Comparison of ENCODE assay signal across 15 cellular contexts in genomic region chr3:5071061-5071460, GRCh38. TPM values are rescaled to one million over a fixed set of nuclear protein-coding genes. Genes with fewer than 3 reads are reported as not detected.
DNase-seq lines count a peak whose midpoint lies in the region; ATAC-seq, FAIRE-seq and TF ChIP-seq lines count a peak whose summit lies in the region.
"Had no signal": no experiment of that assay in that cellular context is flagged by ENCODE, and none has a peak within 500 bp of the region (broad histone marks: within the 10 kb centered on the region; RNA-seq: fewer than 3 reads in every experiment).

No MANE protein-coding gene starts in this region.

- no peak overlapping the region for H2BK5ac ChIP-seq in IMR-90 (ENCODE audit: low read depth, low read length, poor library complexity, severe bottlenecking)

- TF ChIP-seq POLR2A in IMR-90 (IDR thresholded peaks at IDR 0.05; ENCODE audit: low read depth, low read length) = no peak
- TF ChIP-seq POLR2A in GM12878 (IDR thresholded peaks at IDR 0.05; ENCODE audit: low read depth, low read length) = no peak

- ATAC-seq in IMR-90 (ENCODE audit: low read depth) (peak; percentile 67), GM12878 (peak; percentile 43; the same call in 2 of the 3 replicates), HG03460 (IDR thresholded peaks at IDR 0.05; ENCODE audit: unreplicated experiment) (no peak), GM18873 (IDR thresholded peaks at IDR 0.05; ENCODE audit: low FRiP score, unreplicated experiment) (no peak)
- ATAC-seq: T-cell had no signal

- H3K9me3 ChIP-seq in IMR-90 (ENCODE audit: control insufficient read depth, insufficient read depth, low read length) (no peaks in the 10 kb centered on the region), GM12878 (replicated peaks; ENCODE audit: control insufficient read depth, insufficient read depth, low read length) (no peaks in the 10 kb centered on the region), keratinocyte (ENCODE audit: control insufficient read depth, low read depth, low read length) (no peaks in the 10 kb centered on the region)
- H3K9me3 ChIP-seq: BLaER1 had no signal

- no peak overlapping the region for H2BK15ac ChIP-seq in IMR-90 (ENCODE audit: low read depth, low read length)

- peak overlapping the region; percentile 4 for H2AFZ ChIP-seq in ACC112 (ENCODE audit: low read length, unreplicated experiment)
- no peak overlapping the region for H2AFZ ChIP-seq in IMR-90 (replicated peaks; ENCODE audit: low read length, poor library complexity)
- H2AFZ ChIP-seq in GM12878 (ENCODE audit: control insufficient read depth, low read depth, low read length) = no peak overlapping the region
- no peak overlapping the region for H2AFZ ChIP-seq in keratinocyte (ENCODE audit: control insufficient read depth, low read length)

- H3K27ac ChIP-seq in ACC112 (ENCODE audit: low read depth, low read length) = no peak overlapping the region
- no peak overlapping the region for H3K27ac ChIP-seq in IMR-90 (ENCODE audit: insufficient read depth, low read length)
- no peak overlapping the region for H3K27ac ChIP-seq in GM12878 (ENCODE audit: control insufficient read depth, insufficient read depth)
- no peak overlapping the region for H3K27ac ChIP-seq in keratinocyte (ENCODE audit: control insufficient read depth, insufficient read depth, low read length)
- H3K27ac ChIP-seq: BLaER1 had no signal

- H4K20me1 ChIP-seq in IMR-90 (ENCODE audit: insufficient read depth, low read length) (no peaks in the 10 kb centered on the region), GM12878 (ENCODE audit: control insufficient read depth, insufficient read depth) (no peaks in the 10 kb centered on the region), keratinocyte (ENCODE audit: control insufficient read depth, extremely low read depth, insufficient read depth, low read length) (no peaks in the 10 kb centered on the region)
- H4K20me1 ChIP-seq: BLaER1 had no signal

- no peak for TF ChIP-seq EP300 in GM12878 (IDR thresholded peaks at IDR 0.05; ENCODE audit: borderline replicate concordance in 1 of 2, control insufficient read depth in 1 of 2, low read depth in 2 of 2, low read length in 2 of 2)

- H4K91ac ChIP-seq in IMR-90 (ENCODE audit: insufficient read depth, low read depth, low read length) = no peak overlapping the region

- H2AK9ac ChIP-seq in IMR-90 (replicated peaks; ENCODE audit: low read depth, low read length, poor library complexity) = no peak overlapping the region

- H3K18ac ChIP-seq in IMR-90 (ENCODE audit: low read depth, low read length) = no peak overlapping the region

- CTCF ChIA-PET in IMR-90 (lab: Yijun Ruan, JAX) (no interaction called here), GM12878 (lab: Yijun Ruan, JAX) (no interaction called here)

- FAIRE-seq in GM12878 (lab: Jason Lieb, UNC) = no peak
- no peak for FAIRE-seq in keratinocyte (lab: Jason Lieb, UNC)
- FAIRE-seq: endometrium had no signal

- intact Hi-C loops in IMR-90 (cut with micrococcal nuclease) (no loop called here), GM12878 (cut with micrococcal nuclease; ENCODE audit: unreplicated experiment) (no loop called here)

- no peaks in the 10 kb centered on the region for H3K9me1 ChIP-seq in IMR-90 (ENCODE audit: insufficient read depth, low read length)
- H3K9me1 ChIP-seq in keratinocyte (ENCODE audit: control insufficient read depth, extremely low read depth, insufficient read depth, low read length) = no peaks in the 10 kb centered on the region

- in situ Hi-C loops in IMR-90 (cut with MboI; ENCODE audit: low sequenced_read_pairs) (loop anchor here (25.0 kb wide), 1 partner anchor 759 kb away; the partner anchor contains the start of gene SETMAR), GM12878 (cut with MboI) (no loop called here)

- H3K9ac ChIP-seq in IMR-90 (ENCODE audit: low read depth, low read length) = no peak overlapping the region
- H3K9ac ChIP-seq in GM12878 (ENCODE audit: control insufficient read depth, insufficient read depth, low read length) = no peak overlapping the region
- no peak overlapping the region for H3K9ac ChIP-seq in keratinocyte (ENCODE audit: control insufficient read depth, extremely low read depth, insufficient read depth, low read length)
- H3K9ac ChIP-seq: BLaER1 had no signal

- RAD21 ChIA-PET in GM12878 (lab: Charles Lee; ENCODE audit: unreplicated experiment) = no interaction called here

- POLR2A ChIA-PET in IMR-90 (lab: Charles Lee; ENCODE audit: unreplicated experiment) = no interaction called here
- POLR2A ChIA-PET in GM12878 (lab: Charles Lee) = no interaction called here

- no peak overlapping the region for H2AK5ac ChIP-seq in IMR-90 (ENCODE audit: low read depth, low read length)

- no peak overlapping the region for H4K5ac ChIP-seq in IMR-90 (ENCODE audit: low read depth, low read length)

- no peak overlapping the region for H3K23ac ChIP-seq in IMR-90 (ENCODE audit: low read depth, low read length)

- H2BK120ac ChIP-seq in IMR-90 (ENCODE audit: low read depth, low read length) = no peak overlapping the region

- H4K8ac ChIP-seq in IMR-90 (ENCODE audit: low read depth in 2 of 2, low read length in 2 of 2) = no peak overlapping the region

- SMC1A ChIA-PET in GM12878 (lab: Charles Lee; ENCODE audit: uncharacterized antibody, unreplicated experiment) = no interaction called here

- H3K4ac ChIP-seq in IMR-90 (ENCODE audit: low read depth, low read length) = no peak overlapping the region

- H2BK20ac ChIP-seq in IMR-90 (ENCODE audit: low read depth, low read length) = no peak overlapping the region

- H3K56ac ChIP-seq in IMR-90 (ENCODE audit: extremely low read depth, insufficient read depth, low read length) = no peak overlapping the region

- H3K4me3 ChIP-seq in ACC112 (ENCODE audit: low read depth, low read length) = no peak overlapping the region
- H3K4me3 ChIP-seq in IMR-90 (ENCODE audit: insufficient read depth, low read depth, low read length) = no peak overlapping the region
- no peak overlapping the region for H3K4me3 ChIP-seq in GM12878
- no peak overlapping the region for H3K4me3 ChIP-seq in keratinocyte (ENCODE audit: control insufficient read depth in 2 of 3, extremely low read depth in 1 of 3, insufficient read depth in 2 of 3, low read depth in 1 of 3, low read length in 3 of 3)
- H3K4me3 ChIP-seq: BLaER1 had no signal

- H3K4me2 ChIP-seq in IMR-90 (ENCODE audit: low read depth, low read length) = no peak overlapping the region
- H3K4me2 ChIP-seq in GM12878 (ENCODE audit: control insufficient read depth, insufficient read depth) = no peak overlapping the region
- peak overlapping the region; percentile 37 for H3K4me2 ChIP-seq in keratinocyte (ENCODE audit: control insufficient read depth, extremely low read depth, insufficient read depth, low read depth, low read length)
- H3K4me2 ChIP-seq: BLaER1 had no signal

- DNase-seq in IMR-90 (peak; percentile 49), GM12878 (ENCODE audit: low read depth, low spot score) (no peak), keratinocyte (ENCODE audit: low read depth, low spot score) (no peak), medulla oblongata (ENCODE audit: extremely low spot score) (no peak), cerebellar cortex (ENCODE audit: low spot score) (no peak)
- DNase-seq: activated CD4-positive, alpha-beta memory T cell treated with anti-CD3 and anti-CD28 coated beads, Interleukin-2, amount 10 ng/mL, durations not matched to agents 7 days and 5 days; MM.1S; NCI-H748 treated with DMSO at 0.1 percent for 48 hours; stimulated activated naive CD4-positive, alpha-beta T cell; T-cell had no signal

- H3K36me3 ChIP-seq in ACC112 (ENCODE audit: insufficient read depth, low read length) (no peaks in the 10 kb centered on the region), IMR-90 (ENCODE audit: control insufficient read depth, insufficient read depth, low read length) (no peaks in the 10 kb centered on the region), GM12878 (ENCODE audit: control insufficient read depth in 2 of 2, insufficient read depth in 2 of 2, low read length in 1 of 2) (no peaks in the 10 kb centered on the region), keratinocyte (ENCODE audit: control insufficient read depth in 2 of 2, extremely low read depth in 1 of 2, insufficient read depth in 2 of 2, low read length in 2 of 2) (no peaks in the 10 kb centered on the region)
- H3K36me3 ChIP-seq: BLaER1 had no signal

- peaks cover 4% of the 10 kb centered on the region; the same call in 1 of the 2 replicates for H3K27me3 ChIP-seq in ACC112 (ENCODE audit: insufficient read depth, low read length)
- H3K27me3 ChIP-seq in IMR-90 (ENCODE audit: control insufficient read depth, insufficient read depth, low read length) = peaks cover 20% of the 10 kb centered on the region
- H3K27me3 ChIP-seq in GM12878 (replicated peaks in 1 of 2; ENCODE audit: control insufficient read depth in 2 of 2, insufficient read depth in 2 of 2, low read length in 1 of 2) = peaks cover 0 to 2% of the 10 kb centered on the region in 2 experiments; a peak in 2 of 4 replicates
- no peaks in the 10 kb centered on the region for H3K27me3 ChIP-seq in keratinocyte (ENCODE audit: control insufficient read depth, extremely low read depth, insufficient read depth, low read length)
- H3K27me3 ChIP-seq: BLaER1 had no signal

- TF ChIP-seq CTCF in IMR-90 (conservative IDR thresholded peaks at IDR 0.05; ENCODE audit: low read depth, low read length) (no peak), GM12878 (IDR thresholded peaks at IDR 0.05 in 2 of 3, conservative IDR thresholded peaks at IDR 0.05 in 1 of 3; ENCODE audit: control insufficient read depth in 2 of 3, extremely low read depth in 1 of 3, insufficient read depth in 1 of 3, low read depth in 3 of 3, low read length in 3 of 3) (no peak), keratinocyte (optimal IDR thresholded peaks at IDR 0.05 in 1 of 3, IDR thresholded peaks at IDR 0.05 in 1 of 3, conservative IDR thresholded peaks at IDR 0.05 in 1 of 3; ENCODE audit: extremely low read depth in 1 of 3, insufficient read depth in 2 of 3, low read length in 3 of 3) (no peak)

- no TSS peak for BruUV-seq in IMR-90 (replicated peaks; lab: Mats Ljungman, UMichigan)
- no TSS peak for BruUV-seq in GM12878 (replicated peaks; lab: Mats Ljungman, UMichigan)

- WGBS in IMR-90 (ENCODE audit: extremely low coverage in 2 of 2, insufficient read length in 1 of 2), 2 experiments = no CpG with 5 or more reads among the region's 7 CpGs
- WGBS in GM12878 (ENCODE audit: insufficient coverage, insufficient replicate concordance, low lambda C conversion rate, missing lambda C conversion rate) = 51% methylated on average over 7 of the region's 7 CpGs

- no peaks in the 10 kb centered on the region for H3K79me1 ChIP-seq in IMR-90 (ENCODE audit: low read depth in 1 of 2, low read length in 2 of 2)

- dilution Hi-C loops in IMR-90 (cut with HindIII; ENCODE audit: low sequenced_read_pairs, unreplicated experiment) (no loop called here), keratinocyte (cut with MboI; ENCODE audit: extremely low pct_ligation_motif_present, low sequenced_read_pairs) (no loop called here)

- H3K79me2 ChIP-seq in ACC112 (ENCODE audit: control insufficient read depth, insufficient read depth, low read length, unreplicated experiment) = no peaks in the 10 kb centered on the region
- no peaks in the 10 kb centered on the region for H3K79me2 ChIP-seq in GM12878 (ENCODE audit: control insufficient read depth, insufficient read depth, low read length)
- no peaks in the 10 kb centered on the region for H3K79me2 ChIP-seq in keratinocyte (ENCODE audit: control insufficient read depth, insufficient read depth, low read length)

- TF ChIP-seq RAD21 in IMR-90 (IDR thresholded peaks at IDR 0.05; ENCODE audit: low read length) (no peak), GM12878 (IDR thresholded peaks at IDR 0.05; ENCODE audit: insufficient read depth, low read depth, low read length) (no peak)

- no peak overlapping the region for H3K14ac ChIP-seq in IMR-90 (replicated peaks; ENCODE audit: low read depth, low read length)

- H3K4me1 ChIP-seq in ACC112 (ENCODE audit: control insufficient read depth, insufficient read depth, low read length, unreplicated experiment) (no peaks in the 10 kb centered on the region), IMR-90 (ENCODE audit: control insufficient read depth, insufficient read depth, low read length) (no peaks in the 10 kb centered on the region), GM12878 (ENCODE audit: control insufficient read depth, insufficient read depth, low read length) (no peaks in the 10 kb centered on the region), keratinocyte (ENCODE audit: control insufficient read depth, extremely low read depth, insufficient read depth, low read length) (peaks cover 8% of the 10 kb centered on the region)
- H3K4me1 ChIP-seq: BLaER1 had no signal

RNA-seq across cellular contexts. Expression of gene ARL8B, which starts 51.0 kb away (rescaled TPM):
- total RNA-seq in IMR-90 (2012; rRNA removed) (47.0 and 62.5 TPM in 2 replicates), GM12878 (2014; rRNA removed) (22.0 and 25.9 TPM in 2 replicates), GM12878 (2014; rRNA removed; fragmentation: Illumina TruSeq; extraction: Trizol) (50.9 and 52.6 TPM in 2 replicates), GM12878 (2021) (48.9 and 51.3 TPM in 2 replicates)
- polyA plus RNA-seq in IMR-90 (2012; rRNA removed) (23.8 and 32.3 TPM in 2 replicates), GM12878 (2011; rRNA removed) (31.1 and 67.4 TPM in 2 replicates), GM12878 (2014; fragmentation: Illumina TruSeq; extraction: Trizol) (69.0 and 92.2 TPM in 2 replicates), GM12878 (2014; fragmentation: Nextera tagmentation; extraction: Ambion mirVana) (10 to 100 TPM; 36.5 to 38.5 TPM), GM12878 (2014; rRNA removed) (31.9 and 36.0 TPM in 2 replicates), GM12878 (2016; fragmentation: Nextera tagmentation; extraction: Ambion mirVana) (10 to 100 TPM; 80.6 TPM), keratinocyte (56.1 to 102 TPM (median 64.4 TPM) in 3 replicates)
- 13.0 and 20.9 TPM in 2 replicates for polyA plus RNA-seq in IMR-90 (2012; cell fraction: cytosol; rRNA removed)
- polyA plus RNA-seq in IMR-90 (2012; cell fraction: nucleus; rRNA removed; ENCODE audit: low replicate concordance) = 17.4 and 28.8 TPM in 2 replicates
- 54.6 and 122 TPM in 2 replicates for total RNA-seq in GM12878 (2013; cell fraction: nucleolus; rRNA removed)
- 18.7 TPM for polyA plus RNA-seq in GM12878 (2011; ENCODE audit: low read depth)
- polyA plus RNA-seq in GM12878 (2011; cell fraction: cytosol; rRNA removed) = 23.0 and 24.2 TPM in 2 replicates
- 21.6 and 23.4 TPM in 2 replicates for polyA plus RNA-seq in GM12878 (2011; cell fraction: nucleus; rRNA removed)
- 33.7 and 43.4 TPM in 2 replicates for polyA plus RNA-seq in GM12878 (2012)
- 11.8 and 14.4 TPM in 2 replicates for polyA minus RNA-seq in GM12878 (2011; rRNA and poly(A)+ RNA removed)
- polyA minus RNA-seq in GM12878 (2011; cell fraction: cytosol; rRNA and poly(A)+ RNA removed) = 9.4 and 16.4 TPM in 2 replicates
- 11.5 and 20.0 TPM in 2 replicates for polyA minus RNA-seq in GM12878 (2011; cell fraction: nucleus; rRNA and poly(A)+ RNA removed)
- polyA plus RNA-seq in keratinocyte (2011; ENCODE audit: low read depth) = 129 TPM
- polyA plus RNA-seq in keratinocyte (2011; cell fraction: cytosol; rRNA removed) = 69.4 and 225 TPM in 2 replicates
- polyA plus RNA-seq in keratinocyte (2011; cell fraction: nucleus; rRNA removed) = 94.8 and 101 TPM in 2 replicates
- 58.1 and 141 TPM in 2 replicates for polyA plus RNA-seq in keratinocyte (2012; ENCODE audit: low replicate concordance)
- 11.1 to 56.3 TPM (median 21.1 TPM) in 3 replicates for polyA minus RNA-seq in keratinocyte
- polyA minus RNA-seq in keratinocyte (2011; cell fraction: cytosol; rRNA and poly(A)+ RNA removed) = 46.8 TPM
- 52.7 and 77.2 TPM in 2 replicates for polyA minus RNA-seq in keratinocyte (2011; cell fraction: nucleus; rRNA and poly(A)+ RNA removed)

Comparison
In these comparisons a context has a peak if more than half of its experiments do, and no peak if none do; other contexts are left out.
1. ATAC-seq: peak in IMR-90 (single experiment) and GM12878 (single experiment); none in HG03460 (single experiment) and GM18873 (single experiment).